Comparison of ENCODE assay signal across 8 cellular contexts in genomic region chr17:30235386-30236296, GRCh38.
A peak's percentile ranks its signal among the peaks of the same experiment; 100 is the strongest.
DNase-seq lines count a peak whose midpoint lies in the region; ATAC-seq lines count a peak whose summit lies in the region.

Gene SLC6A4 (minus strand): TSS chr17:30235697. CDS start chr17:30221958, 13,739 bp downstream.

- CTCF ChIA-PET in activated naive CD4-positive, alpha-beta T cell treated with anti-CD3 and anti-CD28 coated beads, Interleukin-2, amount 10 ng/mL, durations not matched to agents 7 days and 5 days (lab: Charles Lee): interaction anchor here (0.7 to 1.8 kb wide), 6 partner anchors 101 to 131 kb away, joined by 3 to 15 read pairs (median 4); no protein-coding TSS in a partner anchor

- ATAC-seq in activated naive CD8-positive, alpha-beta T cell treated with anti-CD3 and anti-CD28 coated beads, Interleukin-2, amount 50 U/mL, for 24 hours: no peak
- ATAC-seq in GM19351 (IDR thresholded peaks at IDR 0.05; ENCODE audit: unreplicated experiment) (no peak), GM21717 (IDR thresholded peaks at IDR 0.05; ENCODE audit: unreplicated experiment) (no peak)

- H3K9me3 Mint-ChIP-seq in activated naive CD4-positive, alpha-beta T cell treated with anti-CD3 and anti-CD28 coated beads, Interleukin-2, amount 10 ng/mL, durations not matched to agents 7 days and 5 days: no peaks in the 10 kb centered on the region
- no peaks in the 10 kb centered on the region for H3K9me3 Mint-ChIP-seq in activated naive CD8-positive, alpha-beta T cell treated with anti-CD3 and anti-CD28 coated beads, Interleukin-2, amount 50 U/mL, for 24 hours
- no peaks in the 10 kb centered on the region for H3K9me3 Mint-ChIP-seq in stimulated activated naive CD8-positive, alpha-beta T cell treated with anti-CD3 and anti-CD28 coated beads, Interleukin-15, Interleukin-2, amounts not matched to agents 100 ng/mL and 50 ng/mL, for 24 hours

- H3K4me3 Mint-ChIP-seq in activated naive CD4-positive, alpha-beta T cell treated with anti-CD3 and anti-CD28 coated beads, Interleukin-2, amount 10 ng/mL, durations not matched to agents 7 days and 5 days: peak within 1 kb of the TSS; percentile 59
- H3K4me3 Mint-ChIP-seq in activated naive CD8-positive, alpha-beta T cell treated with anti-CD3 and anti-CD28 coated beads, Interleukin-2, amount 50 U/mL, for 24 hours: peak within 1 kb of the TSS; percentile 68
- peak within 1 kb of the TSS; percentile 71 for H3K4me3 Mint-ChIP-seq in stimulated activated naive CD8-positive, alpha-beta T cell treated with anti-CD3 and anti-CD28 coated beads, Interleukin-15, Interleukin-2, amounts not matched to agents 100 ng/mL and 50 ng/mL, for 24 hours

- no peak within 1 kb of the TSS for H3K27ac Mint-ChIP-seq in activated naive CD4-positive, alpha-beta T cell treated with anti-CD3 and anti-CD28 coated beads, Interleukin-2, amount 10 ng/mL, durations not matched to agents 7 days and 5 days
- H3K27ac Mint-ChIP-seq in activated naive CD8-positive, alpha-beta T cell treated with anti-CD3 and anti-CD28 coated beads, Interleukin-2, amount 50 U/mL, for 24 hours: no peak within 1 kb of the TSS
- H3K27ac Mint-ChIP-seq in stimulated activated naive CD8-positive, alpha-beta T cell treated with anti-CD3 and anti-CD28 coated beads, Interleukin-15, Interleukin-2, amounts not matched to agents 100 ng/mL and 50 ng/mL, for 24 hours: no peak within 1 kb of the TSS

- peaks cover 90% of the 10 kb centered on the region for H3K27me3 Mint-ChIP-seq in activated naive CD4-positive, alpha-beta T cell treated with anti-CD3 and anti-CD28 coated beads, Interleukin-2, amount 10 ng/mL, durations not matched to agents 7 days and 5 days
- peaks cover 66% of the 10 kb centered on the region for H3K27me3 Mint-ChIP-seq in activated naive CD8-positive, alpha-beta T cell treated with anti-CD3 and anti-CD28 coated beads, Interleukin-2, amount 50 U/mL, for 24 hours
- H3K27me3 Mint-ChIP-seq in stimulated activated naive CD8-positive, alpha-beta T cell treated with anti-CD3 and anti-CD28 coated beads, Interleukin-15, Interleukin-2, amounts not matched to agents 100 ng/mL and 50 ng/mL, for 24 hours: peaks cover 64% of the 10 kb centered on the region

- peaks cover 22% of the 10 kb centered on the region for H3K4me1 Mint-ChIP-seq in activated naive CD4-positive, alpha-beta T cell treated with anti-CD3 and anti-CD28 coated beads, Interleukin-2, amount 10 ng/mL, durations not matched to agents 7 days and 5 days
- peaks cover 13% of the 10 kb centered on the region for H3K4me1 Mint-ChIP-seq in activated naive CD8-positive, alpha-beta T cell treated with anti-CD3 and anti-CD28 coated beads, Interleukin-2, amount 50 U/mL, for 24 hours
- peaks cover 15% of the 10 kb centered on the region for H3K4me1 Mint-ChIP-seq in stimulated activated naive CD8-positive, alpha-beta T cell treated with anti-CD3 and anti-CD28 coated beads, Interleukin-15, Interleukin-2, amounts not matched to agents 100 ng/mL and 50 ng/mL, for 24 hours (ENCODE audit: low read depth)

- no peaks in the 10 kb centered on the region for H3K36me3 Mint-ChIP-seq in activated naive CD4-positive, alpha-beta T cell treated with anti-CD3 and anti-CD28 coated beads, Interleukin-2, amount 10 ng/mL, durations not matched to agents 7 days and 5 days
- no peaks in the 10 kb centered on the region for H3K36me3 Mint-ChIP-seq in activated naive CD8-positive, alpha-beta T cell treated with anti-CD3 and anti-CD28 coated beads, Interleukin-2, amount 50 U/mL, for 24 hours (ENCODE audit: low read depth)
- no peaks in the 10 kb centered on the region for H3K36me3 Mint-ChIP-seq in stimulated activated naive CD8-positive, alpha-beta T cell treated with anti-CD3 and anti-CD28 coated beads, Interleukin-15, Interleukin-2, amounts not matched to agents 100 ng/mL and 50 ng/mL, for 24 hours (ENCODE audit: low read depth)

- DNase-seq in activated naive CD4-positive, alpha-beta T cell treated with anti-CD3 and anti-CD28 coated beads, Interleukin-2, amount 10 ng/mL, durations not matched to agents 7 days and 5 days: no peak
- DNase-seq in activated naive CD4-positive, alpha-beta T cell treated with Interleukin-2 at 50 U/mL for 16 hours: no peak
- no peak for DNase-seq in activated naive CD8-positive, alpha-beta T cell treated with anti-CD3 and anti-CD28 coated beads, Interleukin-2, amount 50 U/mL, for 24 hours
- peak; percentile 73 for DNase-seq in iPS-NIHi11 (ENCODE audit: low spot score)
- no peak for DNase-seq in SHP77 (lab: John Stamatoyannopoulos, UW)
